In genomic region chr2:24123212-24124002, GRCh38 we compare ENCODE assay signal across 1 cellular context.
TF ChIP-seq lines count a peak whose summit lies in the region.

Gene FAM228B (plus strand): TSS chr2:24123469. CDS start chr2:24124362, 893 bp downstream.
Gene PFN4 (minus strand): TSS chr2:24123334. CDS start chr2:24122535, 799 bp downstream.

TF ChIP-seq in K562, 482 proteins besides CTCF, POLR2A, EP300 and RAD21 (continued from another document and continues in another):
- TF ChIP-seq ZNF609 (CRISPR knock-in tag; IDR thresholded peaks at IDR 0.05; ENCODE audit: borderline replicate concordance) (no peak), MAFG (tag; conservative IDR thresholded peaks at IDR 0.05) (no peak), MAFF (IDR thresholded peaks at IDR 0.05; ENCODE audit: low read length) (no peak), ARID1B (IDR thresholded peaks at IDR 0.05) (no peak), GTF2B (IDR thresholded peaks at IDR 0.05; ENCODE audit: extremely low read depth, insufficient read length) (no peak), HMGXB4 (CRISPR knock-in tag; IDR thresholded peaks at IDR 0.05) (peak; percentile 74; the same call in 1 of the 2 replicates), ZNF324 (CRISPR knock-in tag; IDR thresholded peaks at IDR 0.05) (no peak), YBX1 (IDR thresholded peaks at IDR 0.05) (no peak), ZBTB11 (CRISPR knock-in tag; IDR thresholded peaks at IDR 0.05) (peak in 1 of 3 experiments; percentile 60; a peak in 2 of 6 replicates), NR2C2 (CRISPR knock-in tag; IDR thresholded peaks at IDR 0.05) (no peak; the same call in 1 of the 2 replicates), NR2C2 (tag; IDR thresholded peaks at IDR 0.05) (peak; percentile 33; the same call in 1 of the 2 replicates), ZNF75A (CRISPR knock-in tag; IDR thresholded peaks at IDR 0.05) (no peak), PHTF2 (CRISPR knock-in tag; IDR thresholded peaks at IDR 0.05) (no peak), MEIS2 (IDR thresholded peaks at IDR 0.05; ENCODE audit: partially characterized antibody) (peak; percentile 56), ZNF174 (CRISPR knock-in tag; IDR thresholded peaks at IDR 0.05) (no peak), GTF3C2 (IDR thresholded peaks at IDR 0.05; ENCODE audit: borderline replicate concordance, extremely low read depth, insufficient read length) (no peak), SAP30 (IDR thresholded peaks at IDR 0.05; ENCODE audit: borderline replicate concordance, insufficient read depth, low read depth, low read length, poor library complexity, severe bottlenecking) (no peak), ZNF347 (CRISPR knock-in tag; IDR thresholded peaks at IDR 0.05; ENCODE audit: low read depth) (no peak), PTRF (tag; IDR thresholded peaks at IDR 0.05) (no peak), ZNF449 (CRISPR knock-in tag; IDR thresholded peaks at IDR 0.05) (no peak), FOS (IDR thresholded peaks at IDR 0.05; ENCODE audit: extremely low read depth, insufficient read length) (peak; percentile 32), TCFL5 (CRISPR knock-in tag; conservative IDR thresholded peaks at IDR 0.05) (no peak), SIRT6 (IDR thresholded peaks at IDR 0.05; ENCODE audit: low read depth, low read length) (no peak), THRB (CRISPR knock-in tag; conservative IDR thresholded peaks at IDR 0.05) (no peak), PHB2 (IDR thresholded peaks at IDR 0.05; ENCODE audit: low read depth) (no peak), LCOR (CRISPR knock-in tag; IDR thresholded peaks at IDR 0.05) (0 out of 2 replicates have a peak, but pooled peaks have one; percentile 44), MEF2A (IDR thresholded peaks at IDR 0.05; ENCODE audit: control insufficient read depth, low read depth, low read length) (no peak), TAL1 (IDR thresholded peaks at IDR 0.05) (no peak), AFF4 (CRISPR knock-in tag; IDR thresholded peaks at IDR 0.05) (peak; percentile 74), TCF15 (CRISPR knock-in tag; IDR thresholded peaks at IDR 0.05) (no peak), CTCFL (IDR thresholded peaks at IDR 0.05; ENCODE audit: borderline replicate concordance, insufficient read depth, low read depth, low read length, poor library complexity, severe bottlenecking) (no peak), CAMTA2 (CRISPR knock-in tag; conservative IDR thresholded peaks at IDR 0.05) (no peak), PHF21A (IDR thresholded peaks at IDR 0.05; ENCODE audit: borderline replicate concordance, low read depth) (no peak)
